ENCODE assay signal across 8 cellular contexts in the genomic region with DNA sequence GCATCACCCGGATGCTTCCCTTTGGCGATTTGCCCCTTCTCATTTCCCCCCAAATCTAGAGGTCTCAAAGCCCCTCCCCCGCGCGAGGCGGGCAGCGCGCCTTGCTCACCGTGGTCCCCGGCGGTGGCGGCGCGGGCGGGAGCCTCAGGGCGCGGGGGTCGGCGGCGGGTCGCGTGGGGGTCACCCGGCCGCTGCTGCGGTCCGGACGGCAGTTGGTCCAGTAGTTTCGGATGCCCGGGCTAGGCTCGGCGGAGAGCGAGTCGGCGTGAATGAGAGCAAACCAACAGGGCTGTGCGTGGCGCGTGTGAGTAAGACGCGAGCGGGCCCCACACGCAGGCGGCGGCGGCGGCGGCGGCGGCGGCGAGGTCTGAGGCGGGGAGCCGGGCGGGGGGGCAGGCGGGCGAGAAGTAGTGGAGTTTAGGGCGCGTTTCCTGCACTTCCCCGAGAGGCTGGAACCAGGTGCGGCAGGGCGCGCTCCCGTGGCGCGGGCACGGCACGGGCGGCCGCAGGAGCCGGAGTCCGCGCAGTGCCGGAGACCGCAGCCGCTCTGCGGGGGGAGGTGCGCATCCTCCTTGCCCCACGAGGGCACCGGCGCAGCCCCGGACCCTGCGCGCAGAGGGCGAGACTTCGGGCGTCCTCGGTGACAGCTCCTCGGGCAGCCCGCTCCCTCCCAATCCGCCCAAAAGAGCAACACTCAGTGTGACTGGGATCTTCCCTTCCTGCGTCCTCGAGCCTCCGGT. TPM values are rescaled to one million over a fixed set of nuclear protein-coding genes. Genes with fewer than 3 reads are reported as not detected.
DNase-seq lines count a peak whose midpoint lies in the region; ATAC-seq and TF ChIP-seq lines count a peak whose summit lies in the region.

No MANE protein-coding gene starts in this region.

- no peaks in the 10 kb centered on the region for H3K36me3 ChIP-seq in iPS DF 6.9 (ENCODE audit: control insufficient read depth, insufficient read depth, low read length)

- no CpG with 5 or more reads among the region's 92 CpGs for WGBS in iPS DF 6.9 (ENCODE audit: insufficient coverage, insufficient read length)

- no peaks in the 10 kb centered on the region for H3K4me1 Mint-ChIP-seq in activated naive CD8-positive, alpha-beta T cell treated with anti-CD3 and anti-CD28 coated beads for 36 hours
- H3K4me1 Mint-ChIP-seq in activated naive CD8-positive, alpha-beta T cell treated with anti-CD3 and anti-CD28 coated beads, Interleukin-2, amount 50 U/mL, for 24 hours: no peaks in the 10 kb centered on the region
- H3K4me1 Mint-ChIP-seq in WTC11: peaks cover 50% of the 10 kb centered on the region

- H3K27ac Mint-ChIP-seq in activated naive CD8-positive, alpha-beta T cell treated with anti-CD3 and anti-CD28 coated beads for 36 hours: no peak overlapping the region
- no peak overlapping the region for H3K27ac Mint-ChIP-seq in activated naive CD8-positive, alpha-beta T cell treated with anti-CD3 and anti-CD28 coated beads, Interleukin-2, amount 50 U/mL, for 24 hours
- H3K27ac Mint-ChIP-seq in WTC11: peak overlapping the region; percentile 81; the same call in 1 of the 2 replicates

- POLR2A ChIA-PET in WTC11 (lab: Charles Lee): interaction anchor here (0.8 to 2.8 kb wide), 10 partner anchors 19 to 169 kb away, joined by 3 to 7 read pairs (median 4); no protein-coding TSS in a partner anchor

- H3K9me3 ChIP-seq in iPS DF 6.9 (ENCODE audit: control insufficient read depth, insufficient read depth, low read length): no peaks in the 10 kb centered on the region

- no peak overlapping the region for H3K4me3 Mint-ChIP-seq in activated naive CD8-positive, alpha-beta T cell treated with anti-CD3 and anti-CD28 coated beads for 36 hours
- no peak overlapping the region for H3K4me3 Mint-ChIP-seq in activated naive CD8-positive, alpha-beta T cell treated with anti-CD3 and anti-CD28 coated beads, Interleukin-2, amount 50 U/mL, for 24 hours
- H3K4me3 Mint-ChIP-seq in WTC11: peak overlapping the region; percentile 98

- no peaks in the 10 kb centered on the region for H3K9me3 Mint-ChIP-seq in activated naive CD8-positive, alpha-beta T cell treated with anti-CD3 and anti-CD28 coated beads for 36 hours
- H3K9me3 Mint-ChIP-seq in activated naive CD8-positive, alpha-beta T cell treated with anti-CD3 and anti-CD28 coated beads, Interleukin-2, amount 50 U/mL, for 24 hours: no peaks in the 10 kb centered on the region
- H3K9me3 Mint-ChIP-seq in WTC11: no peaks in the 10 kb centered on the region

- H3K27me3 ChIP-seq in iPS DF 6.9 (ENCODE audit: control insufficient read depth, insufficient read depth, low read length): no peaks in the 10 kb centered on the region

- peaks cover 34% of the 10 kb centered on the region for H3K27me3 Mint-ChIP-seq in activated naive CD8-positive, alpha-beta T cell treated with anti-CD3 and anti-CD28 coated beads for 36 hours
- H3K27me3 Mint-ChIP-seq in activated naive CD8-positive, alpha-beta T cell treated with anti-CD3 and anti-CD28 coated beads, Interleukin-2, amount 50 U/mL, for 24 hours: peaks cover 38% of the 10 kb centered on the region
- no peaks in the 10 kb centered on the region for H3K27me3 Mint-ChIP-seq in WTC11 (ENCODE audit: low read depth)

- no peaks in the 10 kb centered on the region for H3K36me3 Mint-ChIP-seq in activated naive CD8-positive, alpha-beta T cell treated with anti-CD3 and anti-CD28 coated beads for 36 hours
- H3K36me3 Mint-ChIP-seq in activated naive CD8-positive, alpha-beta T cell treated with anti-CD3 and anti-CD28 coated beads, Interleukin-2, amount 50 U/mL, for 24 hours (ENCODE audit: low read depth): no peaks in the 10 kb centered on the region
- no peaks in the 10 kb centered on the region for H3K36me3 Mint-ChIP-seq in WTC11

- ATAC-seq in activated naive CD8-positive, alpha-beta T cell treated with anti-CD3 and anti-CD28 coated beads, Interleukin-2, amount 50 U/mL, for 24 hours: no peak
- ATAC-seq in WTC11 (peak; percentile 16), HG02763 (IDR thresholded peaks at IDR 0.05; ENCODE audit: unreplicated experiment) (no peak)

- H3K4me1 ChIP-seq in iPS DF 6.9 (ENCODE audit: control insufficient read depth, insufficient read depth, low read length): peaks cover 2% of the 10 kb centered on the region; the same call in 1 of the 2 replicates

- H3K4me3 ChIP-seq in iPS DF 6.9 (ENCODE audit: low read length) (peak overlapping the region; percentile 82), skeletal muscle cell (ENCODE audit: low read depth, low read length) (peak overlapping the region; percentile 54)

- peak; percentile 1 for DNase-seq in activated naive CD8-positive, alpha-beta T cell treated with anti-CD3 and anti-CD28 coated beads for 36 hours
- no peak for DNase-seq in activated naive CD8-positive, alpha-beta T cell treated with anti-CD3 and anti-CD28 coated beads, Interleukin-2, amount 50 U/mL, for 24 hours
- peak; percentile 59 for DNase-seq in WTC11 (ENCODE audit: low spot score)
- no peak for DNase-seq in iPS DF 6.9 (ENCODE audit: low read depth, low spot score)
- no peak for DNase-seq in skeletal muscle cell (ENCODE audit: low read depth)
- DNase-seq in NOMO-1 treated with DMSO at 0.1 percent for 48 hours (lab: John Stamatoyannopoulos, UW; ENCODE audit: unreplicated experiment): no peak
- no peak for DNase-seq in stimulated activated CD4-positive, alpha-beta T cell treated with anti-CD3 and anti-CD28 coated beads, Interleukin-4, amount 100 ng/mL, for 24 hours

- CTCF ChIA-PET in WTC11 (lab: Charles Lee): interaction anchor here (0.6 to 3.4 kb wide), 16 partner anchors 9 to 362 kb away, joined by 3 to 27 read pairs (median 6); no protein-coding TSS in a partner anchor

- TF ChIP-seq CTCF in WTC11 (IDR thresholded peaks at IDR 0.05): no peak

- no peak overlapping the region for H3K27ac ChIP-seq in iPS DF 6.9 (ENCODE audit: low read length)

TF ChIP-seq in WTC11, 78 proteins besides CTCF, POLR2A, EP300 and RAD21 (continues in another document):
- peak; percentile 41; the same call in 1 of the 2 replicates for TF ChIP-seq ZNF423 (CRISPR knock-in tag; IDR thresholded peaks at IDR 0.05)
- TF ChIP-seq, protein P1, sequence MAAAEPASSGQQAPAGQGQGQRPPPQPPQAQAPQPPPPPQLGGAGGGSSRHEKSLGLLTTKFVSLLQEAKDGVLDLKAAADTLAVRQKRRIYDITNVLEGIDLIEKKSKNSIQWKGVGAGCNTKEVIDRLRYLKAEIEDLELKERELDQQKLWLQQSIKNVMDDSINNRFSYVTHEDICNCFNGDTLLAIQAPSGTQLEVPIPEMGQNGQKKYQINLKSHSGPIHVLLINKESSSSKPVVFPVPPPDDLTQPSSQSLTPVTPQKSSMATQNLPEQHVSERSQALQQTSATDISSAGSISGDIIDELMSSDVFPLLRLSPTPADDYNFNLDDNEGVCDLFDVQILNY (CRISPR knock-in tag; IDR thresholded peaks at IDR 0.05): 0 out of 2 replicates have a peak, but pooled peaks have one; percentile 18
- TF ChIP-seq ETV6 (CRISPR knock-in tag; IDR thresholded peaks at IDR 0.05): 0 out of 2 replicates have a peak, but pooled peaks have one; percentile 20
- peak; percentile 15 for TF ChIP-seq FOXK1 (CRISPR knock-in tag; IDR thresholded peaks at IDR 0.05)
- peak; percentile 20; the same call in 1 of the 2 replicates for TF ChIP-seq JUN (CRISPR knock-in tag; IDR thresholded peaks at IDR 0.05)
- peak; percentile 16; the same call in 1 of the 2 replicates for TF ChIP-seq RELA (CRISPR knock-in tag; IDR thresholded peaks at IDR 0.05; ENCODE audit: borderline replicate concordance)
- TF ChIP-seq, protein P2, sequence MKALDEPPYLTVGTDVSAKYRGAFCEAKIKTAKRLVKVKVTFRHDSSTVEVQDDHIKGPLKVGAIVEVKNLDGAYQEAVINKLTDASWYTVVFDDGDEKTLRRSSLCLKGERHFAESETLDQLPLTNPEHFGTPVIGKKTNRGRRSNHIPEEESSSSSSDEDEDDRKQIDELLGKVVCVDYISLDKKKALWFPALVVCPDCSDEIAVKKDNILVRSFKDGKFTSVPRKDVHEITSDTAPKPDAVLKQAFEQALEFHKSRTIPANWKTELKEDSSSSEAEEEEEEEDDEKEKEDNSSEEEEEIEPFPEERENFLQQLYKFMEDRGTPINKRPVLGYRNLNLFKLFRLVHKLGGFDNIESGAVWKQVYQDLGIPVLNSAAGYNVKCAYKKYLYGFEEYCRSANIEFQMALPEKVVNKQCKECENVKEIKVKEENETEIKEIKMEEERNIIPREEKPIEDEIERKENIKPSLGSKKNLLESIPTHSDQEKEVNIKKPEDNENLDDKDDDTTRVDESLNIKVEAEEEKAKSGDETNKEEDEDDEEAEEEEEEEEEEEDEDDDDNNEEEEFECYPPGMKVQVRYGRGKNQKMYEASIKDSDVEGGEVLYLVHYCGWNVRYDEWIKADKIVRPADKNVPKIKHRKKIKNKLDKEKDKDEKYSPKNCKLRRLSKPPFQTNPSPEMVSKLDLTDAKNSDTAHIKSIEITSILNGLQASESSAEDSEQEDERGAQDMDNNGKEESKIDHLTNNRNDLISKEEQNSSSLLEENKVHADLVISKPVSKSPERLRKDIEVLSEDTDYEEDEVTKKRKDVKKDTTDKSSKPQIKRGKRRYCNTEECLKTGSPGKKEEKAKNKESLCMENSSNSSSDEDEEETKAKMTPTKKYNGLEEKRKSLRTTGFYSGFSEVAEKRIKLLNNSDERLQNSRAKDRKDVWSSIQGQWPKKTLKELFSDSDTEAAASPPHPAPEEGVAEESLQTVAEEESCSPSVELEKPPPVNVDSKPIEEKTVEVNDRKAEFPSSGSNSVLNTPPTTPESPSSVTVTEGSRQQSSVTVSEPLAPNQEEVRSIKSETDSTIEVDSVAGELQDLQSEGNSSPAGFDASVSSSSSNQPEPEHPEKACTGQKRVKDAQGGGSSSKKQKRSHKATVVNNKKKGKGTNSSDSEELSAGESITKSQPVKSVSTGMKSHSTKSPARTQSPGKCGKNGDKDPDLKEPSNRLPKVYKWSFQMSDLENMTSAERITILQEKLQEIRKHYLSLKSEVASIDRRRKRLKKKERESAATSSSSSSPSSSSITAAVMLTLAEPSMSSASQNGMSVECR (CRISPR knock-in tag; IDR thresholded peaks at IDR 0.05; ENCODE audit: borderline replicate concordance): peak; percentile 27; the same call in 1 of the 2 replicates

RNA-seq across cellular contexts. Expression of gene HS3ST5, which starts 0.6 kb away (rescaled TPM):
- not detected for total RNA-seq in activated naive CD8-positive, alpha-beta T cell treated with anti-CD3 and anti-CD28 coated beads for 36 hours
- 8.1 to 8.7 TPM (median 8.6 TPM) in 3 replicates for total RNA-seq in WTC11 (2021)

Comparison
In these comparisons a context has a peak if more than half of its experiments do, and no peak if none do; other contexts are left out.
1. DNase-seq: peak in activated naive CD8-positive, alpha-beta T cell treated with anti-CD3 and anti-CD28 coated beads for 36 hours (single experiment) and WTC11 (single experiment); none in activated naive CD8-positive, alpha-beta T cell treated with anti-CD3 and anti-CD28 coated beads, Interleukin-2, amount 50 U/mL, for 24 hours (single experiment), iPS DF 6.9 (single experiment), skeletal muscle cell (single experiment), NOMO-1 treated with DMSO at 0.1 percent for 48 hours (single experiment) and stimulated activated CD4-positive, alpha-beta T cell treated with anti-CD3 and anti-CD28 coated beads, Interleukin-4, amount 100 ng/mL, for 24 hours (single experiment).